Comparison of ENCODE assay signal across 8 cellular contexts in genomic region chr20:50794181-50794845, GRCh38. TPM values are rescaled to one million over a fixed set of nuclear protein-coding genes. Genes with fewer than 3 reads are reported as not detected.
DNase-seq lines count a peak whose midpoint lies in the region; ATAC-seq and TF ChIP-seq lines count a peak whose summit lies in the region.

No MANE protein-coding gene starts in this region.

- peak overlapping the region; percentile 39 for H3K4me3 ChIP-seq in AG04450 (ENCODE audit: low read depth, low read length)
- peak overlapping the region; percentile 78 to 97 (median 86) for H3K4me3 ChIP-seq in Peyer's patch
- peak overlapping the region; percentile 49 for H3K4me3 ChIP-seq in fibroblast of the aortic adventitia (ENCODE audit: low read depth, low read length)
- H3K4me3 ChIP-seq in skeletal muscle satellite cell (ENCODE audit: low read length): peak overlapping the region; percentile 91

- ATAC-seq in GM19455 (IDR thresholded peaks at IDR 0.05; ENCODE audit: unreplicated experiment): peak; percentile 4

- H3K4me1 ChIP-seq in Peyer's patch: peaks cover 0 to 28% (median 4%) of the 10 kb centered on the region in 4 donors
- peaks cover 14% of the 10 kb centered on the region for H3K4me1 ChIP-seq in skeletal muscle satellite cell (ENCODE audit: control insufficient read depth, insufficient read depth, low read length)

- no peaks in the 10 kb centered on the region for H3K9me3 ChIP-seq in AG04450 (ENCODE audit: control insufficient read depth, insufficient read depth, low read length)
- H3K9me3 ChIP-seq in Peyer's patch: no peaks in the 10 kb centered on the region
- no peaks in the 10 kb centered on the region for H3K9me3 ChIP-seq in skeletal muscle satellite cell (replicated peaks; ENCODE audit: low read length)

- POLR2A ChIA-PET in AG04450 (lab: Yijun Ruan, JAX): interaction anchor here (1.5 to 3.1 kb wide), 2 partner anchors 137 to 164 kb away, joined by 8 to 17 read pairs; partner anchors contain the start of genes ADNP, DPM1 and MOCS3

- H3K4me2 ChIP-seq in skeletal muscle satellite cell (ENCODE audit: low read length): peak overlapping the region; percentile 91

- no peak for TF ChIP-seq CTCF in AG04450 (IDR thresholded peaks at IDR 0.05; ENCODE audit: low read depth, low read length)
- no peak for TF ChIP-seq CTCF in Peyer's patch (IDR thresholded peaks at IDR 0.05)
- no peak for TF ChIP-seq CTCF in fibroblast of the aortic adventitia (IDR thresholded peaks at IDR 0.05; ENCODE audit: insufficient read depth, low read length)

- H3K27me3 ChIP-seq in AG04450 (ENCODE audit: control insufficient read depth, insufficient read depth, low read length) (no peaks in the 10 kb centered on the region), Peyer's patch (no peaks in the 10 kb centered on the region), skeletal muscle satellite cell (ENCODE audit: control insufficient read depth, insufficient read depth, low read length) (no peaks in the 10 kb centered on the region)

- H3K36me3 ChIP-seq in Peyer's patch: no peaks in the 10 kb centered on the region
- H3K36me3 ChIP-seq in skeletal muscle satellite cell (ENCODE audit: insufficient read depth, low read length): no peaks in the 10 kb centered on the region

- CTCF ChIA-PET in AG04450 (lab: Charles Lee): interaction anchor here (0.7 to 9.2 kb wide), 40 partner anchors 11 to 618 kb away, joined by 3 to 201 read pairs (median 4); partner anchors contain the start of genes ADNP, DPM1 and MOCS3

- H3K27ac ChIP-seq in AG04450 (ENCODE audit: low read depth, low read length): peak overlapping the region; percentile 39
- peak overlapping the region in 3 of 4 donors; percentile 11 to 97 (median 59) for H3K27ac ChIP-seq in Peyer's patch

- DNase-seq in AG04450 (ENCODE audit: low read depth, low spot score) (no peak), Peyer's patch (no peak), fibroblast of the aortic adventitia (ENCODE audit: low read depth) (no peak), AML-193 (lab: John Stamatoyannopoulos, UW) (no peak), cortex of kidney (lab: John Stamatoyannopoulos, UW) (no peak), dedifferentiated amniotic fluid mesenchymal stem cell (ENCODE audit: extremely low spot score) (no peak)

- no peak overlapping the region for H3K9ac ChIP-seq in skeletal muscle satellite cell (ENCODE audit: low read depth, low read length)

- no peak for TF ChIP-seq POLR2A in Peyer's patch (IDR thresholded peaks at IDR 0.05)

RNA-seq across cellular contexts. Expression of gene BCAS4, which starts 0.5 kb away (rescaled TPM):
- 37.3 and 37.7 TPM in 2 replicates for polyA plus RNA-seq in AG04450 (2011; rRNA removed)
- polyA minus RNA-seq in AG04450 (2011; rRNA and poly(A)+ RNA removed): 17.1 and 17.9 TPM in 2 replicates
- 10 to 100 TPM in 1 of 4 donors, 1 to 10 TPM in 1, under 1 TPM in 2; 0.66 to 91.6 (median 1.9) TPM for total RNA-seq in Peyer's patch
- total RNA-seq in fibroblast of the aortic adventitia (ENCODE audit: low replicate concordance): 1.5 and 2.7 TPM in 2 replicates
- 4.8 and 5.3 TPM in 2 replicates for total RNA-seq in skeletal muscle satellite cell (2012; rRNA removed)

Comparison
In these comparisons a context has a peak if more than half of its experiments do, and no peak if none do; other contexts are left out.
1. H3K4me3 ChIP-seq: peak in every context shown above with its lines; median percentile 91 in skeletal muscle satellite cell; 86 in Peyer's patch; 49 in fibroblast of the aortic adventitia; 39 in AG04450.